In genomic region chr9:124520206-124520596, GRCh38 we compare ENCODE assay signal across 26 cellular contexts. TPM values are rescaled to one million over a fixed set of nuclear protein-coding genes. Genes with fewer than 3 reads are reported as not detected.
A peak's percentile ranks its signal among the peaks of the same experiment; 100 is the strongest.
DNase-seq lines count a peak whose midpoint lies in the region; ATAC-seq and FAIRE-seq lines count a peak whose summit lies in the region.
"Had no signal": no experiment of that assay in that cellular context is flagged by ENCODE, and none has a peak within 500 bp of the region (broad histone marks: within the 10 kb centered on the region; RNA-seq: fewer than 3 reads in every experiment).

No MANE protein-coding gene starts in this region.

- no peak overlapping the region for H3K4me3 ChIP-seq in HAP-1
- no peak overlapping the region for H3K4me3 ChIP-seq in mesodermal cell (ENCODE audit: extremely low read depth, insufficient read depth, low read length, poor library complexity, severe bottlenecking)
- no peak overlapping the region for H3K4me3 ChIP-seq in small intestine (ENCODE audit: low read depth in 1 of 2, low read length in 2 of 2)
- no peak overlapping the region for H3K4me3 ChIP-seq in Karpas-422 (ENCODE audit: low read length)
- H3K4me3 ChIP-seq: BLaER1, GM23338, skin epidermis, thyroid gland had no signal

- H3K9ac ChIP-seq in Karpas-422 (ENCODE audit: low read length) = no peak overlapping the region
- H3K9ac ChIP-seq: BLaER1, parathyroid adenoma had no signal

- DNase-seq in HAP-1 (ENCODE audit: low spot score in 2 of 2) (peak; percentile 21 to 49), small intestine (peak; percentile 12), Karpas-422 (no peak)
- no peak for DNase-seq in central memory CD4-positive, alpha-beta T cell
- DNase-seq: activated CD4-positive, alpha-beta T cell treated with anti-CD3 and anti-CD28 coated beads, Interleukin-2, amount 50 U/mL, for 4 hours; activated naive CD8-positive, alpha-beta T cell treated with anti-CD3 and anti-CD28 coated beads, Interleukin-2, amount 10 ng/mL, durations not matched to agents 7 days and 5 days; Calu3; EL; glutamatergic neuron; mesendoderm; NCI-H1694 treated with DMSO at 0.1 percent for 48 hours; NCI-H748 treated with DMSO at 0.1 percent for 48 hours; stimulated activated CD4-positive, alpha-beta T cell treated with anti-CD3 and anti-CD28 coated beads, Interleukin-2, amount 100 ng/mL, for 48 hours; stimulated activated naive B cell treated with anti-CD40 and anti-IgM and Interleukin-4, amounts not matched to agents 10 μg/mL and 1 μg/mL and 100 μg/mL, for 72 hours; thyroid gland had no signal

- no peak overlapping the region for H3K4me2 ChIP-seq in Karpas-422 (ENCODE audit: low read depth, low read length, poor library complexity, severe bottlenecking)
- H3K4me2 ChIP-seq: BLaER1, GM23338 had no signal

- 88 to 93% methylated on average over 4 to 6 of the region's 7 CpGs for WGBS in mesodermal cell (ENCODE audit: insufficient coverage in 2 of 2), 2 experiments
- 14 to 62% (median 37%) methylated on average over 7 of the region's 7 CpGs for WGBS in small intestine, 3 donors

- FAIRE-seq in small intestine (lab: Jason Lieb, UNC) = no peak
- FAIRE-seq: colon had no signal

- H3K36me3 ChIP-seq in HAP-1 (replicated peaks) (no peaks in the 10 kb centered on the region), mesodermal cell (ENCODE audit: control insufficient read depth, insufficient read depth, low read length) (peaks cover 29% of the 10 kb centered on the region), small intestine (ENCODE audit: control insufficient read depth in 2 of 2, insufficient read depth in 2 of 2, low read length in 2 of 2) (peaks cover 0 to 6% of the 10 kb centered on the region in 2 donors), Karpas-422 (ENCODE audit: insufficient read depth, low read length) (no peaks in the 10 kb centered on the region)
- H3K36me3 ChIP-seq: BLaER1, thyroid gland had no signal

- H4K20me1 ChIP-seq in Karpas-422 (ENCODE audit: insufficient read depth, low read depth, low read length) = no peaks in the 10 kb centered on the region
- H4K20me1 ChIP-seq: BLaER1 had no signal

- H2AFZ ChIP-seq in Karpas-422 (ENCODE audit: low read length) = no peak overlapping the region
- H2AFZ ChIP-seq: GM23338, parathyroid adenoma had no signal

- H3K27me3 ChIP-seq in HAP-1 (ENCODE audit: low read depth) (no peaks in the 10 kb centered on the region), small intestine (ENCODE audit: control insufficient read depth in 2 of 2, insufficient read depth in 2 of 2, low read length in 2 of 2) (no peaks in the 10 kb centered on the region), Karpas-422 (ENCODE audit: low read length) (no peaks in the 10 kb centered on the region)
- H3K27me3 ChIP-seq: BLaER1, thyroid gland had no signal

- no peaks in the 10 kb centered on the region for H3K9me3 ChIP-seq in HAP-1
- H3K9me3 ChIP-seq in mesodermal cell (ENCODE audit: control insufficient read depth, low read length) = peaks cover 2% of the 10 kb centered on the region
- H3K9me3 ChIP-seq in small intestine (ENCODE audit: control insufficient read depth, low read depth) = no peaks in the 10 kb centered on the region
- no peaks in the 10 kb centered on the region for H3K9me3 ChIP-seq in Karpas-422 (ENCODE audit: low read length)
- H3K9me3 ChIP-seq: BLaER1, thyroid gland had no signal

- H3K79me2 ChIP-seq in Karpas-422 (ENCODE audit: low read length) = no peaks in the 10 kb centered on the region
- H3K79me2 ChIP-seq: parathyroid adenoma had no signal

- in situ Hi-C loops in HAP-1 (cut with MboI; ENCODE audit: low sequenced_read_pairs) = no loop called here

- H3K9me2 ChIP-seq in Karpas-422 (replicated peaks; ENCODE audit: insufficient read depth, low read length) = no peaks in the 10 kb centered on the region

- no peak for ATAC-seq in GM21515 (IDR thresholded peaks at IDR 0.05; ENCODE audit: unreplicated experiment)
- ATAC-seq in HG02981 (IDR thresholded peaks at IDR 0.05; ENCODE audit: unreplicated experiment) = no peak
- ATAC-seq: GM23338; natural killer cell treated with Interleukin-12 subunit alpha and Interleukin-12 subunit beta and Interleukin-15 and Interleukin-18, amount 100 ng/mL, for 72 hours; stimulated activated naive B cell treated with anti-CD40 and anti-IgM and Interleukin-4, amounts not matched to agents 10 μg/mL and 1 μg/mL and 100 μg/mL, for 72 hours had no signal

- H3K27ac ChIP-seq in cingulate gyrus (ENCODE audit: low read depth, low read length) (peak overlapping the region; percentile 66), mesodermal cell (ENCODE audit: low read depth, low read length, severe bottlenecking) (peak overlapping the region; percentile 67), small intestine (ENCODE audit: low read depth in 1 of 2, low read length in 1 of 2) (no peak overlapping the region), Karpas-422 (ENCODE audit: low read length) (no peak overlapping the region)
- H3K27ac ChIP-seq: BLaER1, parathyroid adenoma, skin epidermis, thyroid gland had no signal

- H3K4me1 ChIP-seq in HAP-1 (peaks cover 8% of the 10 kb centered on the region), mesodermal cell (ENCODE audit: control insufficient read depth, insufficient read depth, low read length, poor library complexity, severe bottlenecking) (no peaks in the 10 kb centered on the region), small intestine (ENCODE audit: control insufficient read depth in 2 of 2, insufficient read depth in 1 of 2, low read depth in 1 of 2, low read length in 1 of 2) (no peaks in the 10 kb centered on the region), Karpas-422 (ENCODE audit: low read length) (no peaks in the 10 kb centered on the region)
- H3K4me1 ChIP-seq: BLaER1, parathyroid adenoma, thyroid gland had no signal

RNA-seq across cellular contexts. Expression of gene NR5A1, which starts 13.0 kb away (rescaled TPM):
- 1.00 TPM for polyA plus RNA-seq in mesodermal cell (2013, experiment 1 of 2)
- 0.56 TPM for polyA plus RNA-seq in mesodermal cell (2013, experiment 2 of 2)
- polyA plus RNA-seq in small intestine = under 1 TPM; 0.01 to 0.27 (median 0.22) TPM
- total RNA-seq in Karpas-422 (2014; rRNA removed; shearing (Covaris generic); ENCODE audit: low replicate concordance) = not detected in 2 replicates
- total RNA-seq: activated naive CD8-positive, alpha-beta T cell treated with anti-CD3 and anti-CD28 coated beads, Interleukin-2, amount 10 ng/mL, durations not matched to agents 7 days and 5 days; Calu3; HT1080; natural killer cell treated with Interleukin-12 subunit alpha and Interleukin-12 subunit beta and Interleukin-15 and Interleukin-18, amount 100 ng/mL, for 72 hours had no signal
- polyA plus RNA-seq: GM23338 had no signal

Comparison
In these comparisons a context has a peak if more than half of its experiments do, and no peak if none do; other contexts are left out.
1. DNase-seq: peak in HAP-1 (2 of 2) and small intestine (single experiment); none in Karpas-422 (single experiment) and central memory CD4-positive, alpha-beta T cell (single experiment).
2. H3K27ac ChIP-seq: peak in cingulate gyrus (single experiment) and mesodermal cell (single experiment); none in small intestine (0 of 2) and Karpas-422 (single experiment).